In genomic region chrX:133988010-133988409, GRCh38 we compare ENCODE assay signal across 12 cellular contexts.
"Had no signal": no experiment of that assay in that cellular context is flagged by ENCODE, and none has a peak within 500 bp of the region (broad histone marks: within the 10 kb centered on the region; RNA-seq: fewer than 3 reads in every experiment).

No MANE protein-coding gene starts in this region.

- ATAC-seq: foreskin keratinocyte, left cardiac atrium, left ventricle myocardium superior had no signal

- H3K4me3 Mint-ChIP-seq: naive B cell had no signal

- H3K36me3 Mint-ChIP-seq: naive B cell had no signal

- DNase-seq: colonic mucosa; dermis blood vessel endothelial cell; foreskin keratinocyte; kidney; left cardiac atrium; left ventricle myocardium superior; mesenchymal stem cell; naive B cell; posterior cingulate gyrus; small intestine; stimulated activated CD4-positive, alpha-beta T cell treated with anti-CD3 and anti-CD28 coated beads, Interleukin-2, amount 100 ng/mL, for 48 hours; stimulated activated naive CD4-positive, alpha-beta T cell treated with Interleukin-2 at 50 U/mL for 16 hours had no signal
